Comparison of ENCODE assay signal across 9 cellular contexts in genomic region chr2:74201196-74201595, GRCh38. TPM values are rescaled to one million over a fixed set of nuclear protein-coding genes. Genes with fewer than 3 reads are reported as not detected.
DNase-seq lines count a peak whose midpoint lies in the region; ATAC-seq and TF ChIP-seq lines count a peak whose summit lies in the region.
"Had no signal": no experiment of that assay in that cellular context is flagged by ENCODE, and none has a peak within 500 bp of the region (broad histone marks: within the 10 kb centered on the region; RNA-seq: fewer than 3 reads in every experiment).

No MANE protein-coding gene starts in this region.

- H3K9me3 ChIP-seq in HAP-1 = no peaks in the 10 kb centered on the region
- H3K9me3 ChIP-seq: left lung had no signal

- DNase-seq in AG10803 (ENCODE audit: low read depth) (no peak), HAP-1 (ENCODE audit: low spot score in 2 of 2) (no peak), NCI-H524 (lab: John Stamatoyannopoulos, UW) (no peak), NCI-H2107 treated with DMSO at 0.1 percent for 48 hours (lab: John Stamatoyannopoulos, UW; ENCODE audit: unreplicated experiment) (no peak), NCI-H748 (lab: John Stamatoyannopoulos, UW; ENCODE audit: unreplicated experiment) (no peak)
- no peak for DNase-seq in activated T-helper 2 cell treated with anti-CD3 and anti-CD28 coated beads, Interferon-gamma antibody, Interleukin-2, Interleukin-4, amounts not matched to agents 10 μg/mL and 5 μg/mL and 100 μg/mL, durations not matched to agents 14 hours and 24 hours and 36 hours (ENCODE audit: low spot score)
- DNase-seq in natural killer cell treated with Interleukin-12 subunit alpha and Interleukin-12 subunit beta and Interleukin-15 and Interleukin-18, amount 100 ng/mL, for 72 hours (ENCODE audit: low spot score) = no peak
- DNase-seq: left lung had no signal

- H3K4me1 ChIP-seq in HAP-1 = peaks cover 37% of the 10 kb centered on the region

- H3K27me3 Mint-ChIP-seq in activated T-helper 2 cell treated with anti-CD3 and anti-CD28 coated beads, Interferon-gamma antibody, Interleukin-2, Interleukin-4, amounts not matched to agents 10 μg/mL and 5 μg/mL and 100 μg/mL, durations not matched to agents 14 hours and 24 hours and 36 hours (ENCODE audit: low read depth) = no peaks in the 10 kb centered on the region
- H3K27me3 Mint-ChIP-seq in natural killer cell treated with Interleukin-12 subunit alpha and Interleukin-12 subunit beta and Interleukin-15 and Interleukin-18, amount 100 ng/mL, for 72 hours = no peaks in the 10 kb centered on the region

- H3K36me3 Mint-ChIP-seq in activated T-helper 2 cell treated with anti-CD3 and anti-CD28 coated beads, Interferon-gamma antibody, Interleukin-2, Interleukin-4, amounts not matched to agents 10 μg/mL and 5 μg/mL and 100 μg/mL, durations not matched to agents 14 hours and 24 hours and 36 hours (ENCODE audit: low read depth) = peaks cover 72% of the 10 kb centered on the region
- peaks cover 39% of the 10 kb centered on the region for H3K36me3 Mint-ChIP-seq in natural killer cell treated with Interleukin-12 subunit alpha and Interleukin-12 subunit beta and Interleukin-15 and Interleukin-18, amount 100 ng/mL, for 72 hours

- H3K4me3 Mint-ChIP-seq in activated T-helper 2 cell treated with anti-CD3 and anti-CD28 coated beads, Interferon-gamma antibody, Interleukin-2, Interleukin-4, amounts not matched to agents 10 μg/mL and 5 μg/mL and 100 μg/mL, durations not matched to agents 14 hours and 24 hours and 36 hours (ENCODE audit: low read depth) = peak overlapping the region; percentile 100
- H3K4me3 Mint-ChIP-seq in natural killer cell treated with Interleukin-12 subunit alpha and Interleukin-12 subunit beta and Interleukin-15 and Interleukin-18, amount 100 ng/mL, for 72 hours = peak overlapping the region; percentile 99

- no peak for ATAC-seq in natural killer cell treated with Interleukin-12 subunit alpha and Interleukin-12 subunit beta and Interleukin-15 and Interleukin-18, amount 100 ng/mL, for 72 hours
- ATAC-seq in GM19397 (IDR thresholded peaks at IDR 0.05; ENCODE audit: unreplicated experiment) = no peak
- ATAC-seq: left lung had no signal

- peaks cover 61% of the 10 kb centered on the region for H3K36me3 ChIP-seq in HAP-1 (replicated peaks)

- in situ Hi-C loops in HAP-1 (cut with MboI; ENCODE audit: low sequenced_read_pairs) = no loop called here

- peak overlapping the region; percentile 70 for H3K27ac Mint-ChIP-seq in activated T-helper 2 cell treated with anti-CD3 and anti-CD28 coated beads, Interferon-gamma antibody, Interleukin-2, Interleukin-4, amounts not matched to agents 10 μg/mL and 5 μg/mL and 100 μg/mL, durations not matched to agents 14 hours and 24 hours and 36 hours
- H3K27ac Mint-ChIP-seq in natural killer cell treated with Interleukin-12 subunit alpha and Interleukin-12 subunit beta and Interleukin-15 and Interleukin-18, amount 100 ng/mL, for 72 hours = peak overlapping the region; percentile 98 to 100

- intact Hi-C loops in activated T-helper 2 cell treated with anti-CD3 and anti-CD28 coated beads, Interferon-gamma antibody, Interleukin-2, Interleukin-4, amounts not matched to agents 10 μg/mL and 5 μg/mL and 100 μg/mL, durations not matched to agents 14 hours and 24 hours and 36 hours (cut with micrococcal nuclease) = loop anchor here (10.0 kb wide), 1 partner anchor 216 kb away; the partner anchor contains the start of gene TET3

- H3K4me3 ChIP-seq in AG10803 (ENCODE audit: low read length) (peak overlapping the region; percentile 34), HAP-1 (peak overlapping the region; percentile 99; the same call in 1 of the 2 replicates)

- no peaks in the 10 kb centered on the region for H3K27me3 ChIP-seq in HAP-1 (ENCODE audit: low read depth)
- H3K27me3 ChIP-seq: left lung had no signal

- no peaks in the 10 kb centered on the region for H3K9me3 Mint-ChIP-seq in activated T-helper 2 cell treated with anti-CD3 and anti-CD28 coated beads, Interferon-gamma antibody, Interleukin-2, Interleukin-4, amounts not matched to agents 10 μg/mL and 5 μg/mL and 100 μg/mL, durations not matched to agents 14 hours and 24 hours and 36 hours
- no peaks in the 10 kb centered on the region for H3K9me3 Mint-ChIP-seq in natural killer cell treated with Interleukin-12 subunit alpha and Interleukin-12 subunit beta and Interleukin-15 and Interleukin-18, amount 100 ng/mL, for 72 hours

- no peak for TF ChIP-seq CTCF in AG10803 (conservative IDR thresholded peaks at IDR 0.05; ENCODE audit: low read length)

- H3K4me1 Mint-ChIP-seq in activated T-helper 2 cell treated with anti-CD3 and anti-CD28 coated beads, Interferon-gamma antibody, Interleukin-2, Interleukin-4, amounts not matched to agents 10 μg/mL and 5 μg/mL and 100 μg/mL, durations not matched to agents 14 hours and 24 hours and 36 hours (ENCODE audit: low read depth) = peaks cover 59% of the 10 kb centered on the region
- H3K4me1 Mint-ChIP-seq in natural killer cell treated with Interleukin-12 subunit alpha and Interleukin-12 subunit beta and Interleukin-15 and Interleukin-18, amount 100 ng/mL, for 72 hours (ENCODE audit: low read depth in 2 of 2) = peaks cover 66 to 68% of the 10 kb centered on the region in 2 donors

RNA-seq across cellular contexts. Expression of gene MTHFD2, which starts 2.8 kb away (rescaled TPM):
- 371 and 381 TPM in 2 replicates for total RNA-seq in activated T-helper 2 cell treated with anti-CD3 and anti-CD28 coated beads, Interferon-gamma antibody, Interleukin-2, Interleukin-4, amounts not matched to agents 10 μg/mL and 5 μg/mL and 100 μg/mL, durations not matched to agents 14 hours and 24 hours and 36 hours
- 100 to 1,000 TPM; 384 to 480 TPM for total RNA-seq in natural killer cell treated with Interleukin-12 subunit alpha and Interleukin-12 subunit beta and Interleukin-15 and Interleukin-18, amount 100 ng/mL, for 72 hours

RNA-seq across cellular contexts. Expression of gene MOB1A, which starts 22.5 kb away (rescaled TPM):
- 208 and 215 TPM in 2 replicates for total RNA-seq in activated T-helper 2 cell treated with anti-CD3 and anti-CD28 coated beads, Interferon-gamma antibody, Interleukin-2, Interleukin-4, amounts not matched to agents 10 μg/mL and 5 μg/mL and 100 μg/mL, durations not matched to agents 14 hours and 24 hours and 36 hours
- 100 to 1,000 TPM; 167 to 228 TPM for total RNA-seq in natural killer cell treated with Interleukin-12 subunit alpha and Interleukin-12 subunit beta and Interleukin-15 and Interleukin-18, amount 100 ng/mL, for 72 hours

RNA-seq across cellular contexts. Expression of gene BOLA3, which starts 53.5 kb away (rescaled TPM):
- 91.2 and 92.7 TPM in 2 replicates for total RNA-seq in activated T-helper 2 cell treated with anti-CD3 and anti-CD28 coated beads, Interferon-gamma antibody, Interleukin-2, Interleukin-4, amounts not matched to agents 10 μg/mL and 5 μg/mL and 100 μg/mL, durations not matched to agents 14 hours and 24 hours and 36 hours
- 10 to 100 TPM; 68.0 to 72.5 TPM for total RNA-seq in natural killer cell treated with Interleukin-12 subunit alpha and Interleukin-12 subunit beta and Interleukin-15 and Interleukin-18, amount 100 ng/mL, for 72 hours
